ENCODE assay signal across 8 cellular contexts in the genomic region with DNA sequence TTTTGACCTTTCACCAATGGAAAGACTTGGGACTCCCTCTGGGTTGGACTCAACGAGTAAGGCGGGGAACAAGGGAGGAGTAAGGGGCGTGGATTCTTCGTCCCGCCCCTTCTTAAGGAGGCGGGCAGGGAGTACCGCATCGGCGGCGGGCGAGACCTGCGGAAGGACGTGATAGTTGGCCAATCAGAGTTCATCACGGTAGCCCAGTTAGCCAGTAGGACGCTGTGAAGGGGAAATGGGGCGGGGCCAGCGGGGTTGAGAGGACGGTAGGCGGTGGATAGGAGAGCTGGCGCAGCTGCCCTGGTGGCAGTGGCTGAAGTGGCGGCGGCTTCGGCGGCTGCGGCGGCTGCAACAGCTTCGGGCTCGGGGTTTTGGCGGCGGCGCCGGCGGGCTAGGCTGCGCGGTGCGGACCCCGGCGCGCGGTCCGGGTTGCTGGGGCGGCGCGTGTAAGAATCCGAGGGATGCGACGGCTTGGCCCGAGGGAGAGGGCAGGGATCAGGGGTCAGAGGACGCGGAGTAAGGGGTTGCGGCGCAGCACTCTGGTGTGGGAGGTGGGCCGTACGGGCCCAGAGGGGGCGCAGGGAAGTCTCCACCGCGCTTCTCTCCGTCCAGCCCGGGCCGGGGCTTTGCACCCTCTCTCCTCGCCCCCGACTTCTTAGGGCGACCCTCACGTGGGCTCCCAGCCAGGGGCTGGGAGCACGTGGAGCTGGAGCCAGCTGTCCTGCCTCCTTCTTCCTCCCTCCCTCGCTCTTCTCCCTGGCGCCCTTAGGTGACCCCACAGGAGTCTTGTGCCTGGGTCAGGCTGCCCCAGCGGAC. TPM values are rescaled to one million over a fixed set of nuclear protein-coding genes. Genes with fewer than 3 reads are reported as not detected.
DNase-seq lines count a peak whose midpoint lies in the region; ATAC-seq and TF ChIP-seq lines count a peak whose summit lies in the region.

TPCN1 (plus strand) TSS at position 284 of the 816 bp plus-strand sequence. CDS start 5,389 bp downstream, outside the sequence.

- DNase-seq in GM04503 (ENCODE audit: low read depth) = peak; percentile 100
- peak; percentile 99 for DNase-seq in NCI-H1048 (lab: John Stamatoyannopoulos, UW)
- peak; percentile 97 for DNase-seq in SK-N-SH
- peak; percentile 99 for DNase-seq in activated naive CD4-positive, alpha-beta T cell treated with anti-CD3 and anti-CD28 coated beads, Interleukin-2, amount 50 U/mL, for 16 hours
- DNase-seq in globus pallidus (ENCODE audit: low spot score) = peak; percentile 100
- DNase-seq in occipital lobe (lab: John Stamatoyannopoulos, UW) = peak; percentile 100

- H3K4me1 ChIP-seq in SK-N-SH (ENCODE audit: control insufficient read depth in 1 of 2, insufficient read depth in 2 of 2, low read depth in 1 of 2, low read length in 1 of 2) = peaks cover 14 to 15% of the 10 kb centered on the region in 2 experiments; a peak in 3 of 4 replicates

- no peaks in the 10 kb centered on the region for H3K9me3 ChIP-seq in SK-N-SH

- H3K79me2 ChIP-seq in SK-N-SH (ENCODE audit: insufficient read depth) = peaks cover 23% of the 10 kb centered on the region; the same call in 1 of the 2 replicates

- H3K4me3 ChIP-seq in SK-N-SH (ENCODE audit: low read depth in 2 of 2, low read length in 1 of 2) = peak within 1 kb of the TSS; percentile 69 to 82

- H3K9ac ChIP-seq in SK-N-SH = peak within 1 kb of the TSS; percentile 79

- CTCF ChIA-PET in SK-N-SH (lab: Yijun Ruan, JAX) = interaction anchor here (0.6 to 1.4 kb wide), 4 partner anchors 11 to 201 kb away, joined by 3 read pairs; partner anchors contain the start of gene SDSL

- H3K4me2 ChIP-seq in SK-N-SH = peak within 1 kb of the TSS; percentile 86

- no peak for TF ChIP-seq EP300 in SK-N-SH (IDR thresholded peaks at IDR 0.05; ENCODE audit: borderline replicate concordance in 1 of 2, low read depth in 1 of 2, low read length in 1 of 2)

- POLR2A ChIA-PET in SK-N-SH (lab: Yijun Ruan, JAX) = interaction anchor here (0.9 to 1.8 kb wide), 2 partner anchors 24 to 36 kb away, joined by 3 to 12 read pairs; partner anchors contain the start of genes DDX54 and RITA1

- WGBS in SK-N-SH (ENCODE audit: low lambda C conversion rate) = 1% methylated on average over 12 of the region's 68 CpGs

- peak; percentile 92 for ATAC-seq in HG02571 (IDR thresholded peaks at IDR 0.05; ENCODE audit: unreplicated experiment)

- H3K36me3 ChIP-seq in SK-N-SH (replicated peaks in 1 of 2; ENCODE audit: control insufficient read depth in 1 of 2, insufficient read depth in 2 of 2, low read length in 1 of 2) = no peaks in the 10 kb centered on the region

- TF ChIP-seq CTCF in SK-N-SH (IDR thresholded peaks at IDR 0.05) = peak; percentile 11

- H3K9me2 ChIP-seq in SK-N-SH = no peaks in the 10 kb centered on the region

- H3K27me3 ChIP-seq in SK-N-SH (ENCODE audit: insufficient read depth) = no peaks in the 10 kb centered on the region

- H3F3A ChIP-seq in SK-N-SH (replicated peaks; ENCODE audit: insufficient read depth) = peaks cover 19% of the 10 kb centered on the region

- peak within 1 kb of the TSS; percentile 94 for H2AFZ ChIP-seq in SK-N-SH (ENCODE audit: low read depth)

- no peaks in the 10 kb centered on the region for H4K20me1 ChIP-seq in SK-N-SH (ENCODE audit: insufficient read depth)

- H3K27ac ChIP-seq in SK-N-SH (ENCODE audit: low read depth in 2 of 2, low read length in 1 of 2) = peak within 1 kb of the TSS; percentile 62 to 72
- peak within 1 kb of the TSS; percentile 83 for H3K27ac ChIP-seq in temporal lobe (ENCODE audit: low read depth, low read length)

- no peak for TF ChIP-seq RAD21 in SK-N-SH (IDR thresholded peaks at IDR 0.05; ENCODE audit: low read length)

TF ChIP-seq in SK-N-SH, 30 proteins besides CTCF, POLR2A, EP300 and RAD21 (continues in another document):
- TF ChIP-seq TAF1 (IDR thresholded peaks at IDR 0.05; ENCODE audit: borderline replicate concordance, low read depth, low read length) = peak; percentile 82
- no peak for TF ChIP-seq TCF12 (IDR thresholded peaks at IDR 0.05)
- TF ChIP-seq NRF1 (IDR thresholded peaks at IDR 0.05; ENCODE audit: low read depth, low read length) = peak; percentile 47; the same call in 1 of the 2 replicates
- TF ChIP-seq, protein P1, sequence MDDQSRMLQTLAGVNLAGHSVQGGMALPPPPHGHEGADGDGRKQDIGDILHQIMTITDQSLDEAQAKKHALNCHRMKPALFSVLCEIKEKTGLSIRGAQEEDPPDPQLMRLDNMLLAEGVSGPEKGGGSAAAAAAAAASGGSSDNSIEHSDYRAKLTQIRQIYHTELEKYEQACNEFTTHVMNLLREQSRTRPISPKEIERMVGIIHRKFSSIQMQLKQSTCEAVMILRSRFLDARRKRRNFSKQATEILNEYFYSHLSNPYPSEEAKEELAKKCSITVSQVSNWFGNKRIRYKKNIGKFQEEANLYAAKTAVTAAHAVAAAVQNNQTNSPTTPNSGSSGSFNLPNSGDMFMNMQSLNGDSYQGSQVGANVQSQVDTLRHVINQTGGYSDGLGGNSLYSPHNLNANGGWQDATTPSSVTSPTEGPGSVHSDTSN (IDR thresholded peaks at IDR 0.05) = peak; percentile 98
- TF ChIP-seq RXRA (IDR thresholded peaks at IDR 0.05; ENCODE audit: borderline replicate concordance, low read depth) = peak; percentile 27; the same call in 1 of the 2 replicates
- TF ChIP-seq YY1 (IDR thresholded peaks at IDR 0.05; ENCODE audit: low read depth) = no peak
- TF ChIP-seq, protein P2, sequence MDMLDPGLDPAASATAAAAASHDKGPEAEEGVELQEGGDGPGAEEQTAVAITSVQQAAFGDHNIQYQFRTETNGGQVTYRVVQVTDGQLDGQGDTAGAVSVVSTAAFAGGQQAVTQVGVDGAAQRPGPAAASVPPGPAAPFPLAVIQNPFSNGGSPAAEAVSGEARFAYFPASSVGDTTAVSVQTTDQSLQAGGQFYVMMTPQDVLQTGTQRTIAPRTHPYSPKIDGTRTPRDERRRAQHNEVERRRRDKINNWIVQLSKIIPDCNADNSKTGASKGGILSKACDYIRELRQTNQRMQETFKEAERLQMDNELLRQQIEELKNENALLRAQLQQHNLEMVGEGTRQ (IDR thresholded peaks at IDR 0.05; ENCODE audit: borderline replicate concordance, low read depth, low read length) = no peak
- TF ChIP-seq IRF3 (IDR thresholded peaks at IDR 0.05; ENCODE audit: low read depth, low read length) = peak; percentile 89; the same call in 1 of the 2 replicates
- TF ChIP-seq GABPA (IDR thresholded peaks at IDR 0.05; ENCODE audit: low read depth) = no peak
- peak; percentile 63 for TF ChIP-seq MAX (IDR thresholded peaks at IDR 0.05; ENCODE audit: low read depth)
- TF ChIP-seq ZBTB33 (IDR thresholded peaks at IDR 0.05; ENCODE audit: borderline replicate concordance, low read depth) = no peak
- no peak for TF ChIP-seq FOXM1 (IDR thresholded peaks at IDR 0.05; ENCODE audit: low read depth)
- TF ChIP-seq MXI1 (IDR thresholded peaks at IDR 0.05; ENCODE audit: low read depth, low read length) = peak; percentile 94
- peak; percentile 74; the same call in 1 of the 2 replicates for TF ChIP-seq RFX5 (IDR thresholded peaks at IDR 0.05; ENCODE audit: low read length)
- TF ChIP-seq CHD2 (IDR thresholded peaks at IDR 0.05; ENCODE audit: low read length, partially characterized antibody) = peak; percentile 91

RNA-seq across cellular contexts. Expression of gene TPCN1, which starts in this region (rescaled TPM):
- polyA plus RNA-seq in SK-N-SH (2012; rRNA removed) = 10.3 and 15.7 TPM in 2 replicates
- 7.0 and 10.7 TPM in 2 replicates for polyA plus RNA-seq in SK-N-SH (2012; cell fraction: cytosol; rRNA removed)
- polyA plus RNA-seq in SK-N-SH (2012; cell fraction: nucleus; rRNA removed) = 57.8 and 62.3 TPM in 2 replicates
- total RNA-seq in occipital lobe (4.7 TPM), temporal lobe (4.2 TPM)

Comparison
In these comparisons a context has a peak if more than half of its experiments do, and no peak if none do; other contexts are left out.
1. Peak in every context shown above with its lines: DNase-seq, ATAC-seq, H3K4me3 ChIP-seq and H3K27ac ChIP-seq.